In genomic region chr5:132449060-132449459, GRCh38 we compare ENCODE assay signal across 18 cellular contexts. TPM values are rescaled to one million over a fixed set of nuclear protein-coding genes. Genes with fewer than 3 reads are reported as not detected.
DNase-seq lines count a peak whose midpoint lies in the region; ATAC-seq lines count a peak whose summit lies in the region.
"Had no signal": no experiment of that assay in that cellular context is flagged by ENCODE, and none has a peak within 500 bp of the region (broad histone marks: within the 10 kb centered on the region; RNA-seq: fewer than 3 reads in every experiment).

No MANE protein-coding gene starts in this region.

- H3K4me3 Mint-ChIP-seq in T-helper 1 cell treated with Interleukin-12 subunit alpha and Interleukin-12 subunit beta and Interleukin-4 antibody, amounts not matched to agents 30 μg/mL and 1 μg/mL, for 36 hours = no peak overlapping the region
- peak overlapping the region in 4 of 5 donors; percentile 16 to 64 (median 62) for H3K4me3 Mint-ChIP-seq in immature natural killer cell
- H3K4me3 Mint-ChIP-seq in stimulated activated memory B cell treated with anti-CD40 and anti-IgM and Interleukin-4, amounts not matched to agents 10 μg/mL and 1 μg/mL and 100 μg/mL, for 72 hours = no peak overlapping the region
- H3K4me3 Mint-ChIP-seq: GM23338 had no signal

- peaks cover 59% of the 10 kb centered on the region for H3K4me1 Mint-ChIP-seq in T-helper 1 cell treated with Interleukin-12 subunit alpha and Interleukin-12 subunit beta and Interleukin-4 antibody, amounts not matched to agents 30 μg/mL and 1 μg/mL, for 36 hours (ENCODE audit: low read depth)
- peaks cover 94 to 98% of the 10 kb centered on the region in 2 donors for H3K4me1 Mint-ChIP-seq in immature natural killer cell
- H3K4me1 Mint-ChIP-seq in stimulated activated memory B cell treated with anti-CD40 and anti-IgM and Interleukin-4, amounts not matched to agents 10 μg/mL and 1 μg/mL and 100 μg/mL, for 72 hours = peaks cover 69% of the 10 kb centered on the region

- peaks cover 98% of the 10 kb centered on the region for H3K36me3 ChIP-seq in KOPT-K1 (ENCODE audit: insufficient read depth, low read length)
- H3K36me3 ChIP-seq: BE2C had no signal

- no peaks in the 10 kb centered on the region for H3K27me3 Mint-ChIP-seq in T-helper 1 cell treated with Interleukin-12 subunit alpha and Interleukin-12 subunit beta and Interleukin-4 antibody, amounts not matched to agents 30 μg/mL and 1 μg/mL, for 36 hours (ENCODE audit: low read depth)
- peaks cover 0 to 4% (median 2%) of the 10 kb centered on the region in 3 donors for H3K27me3 Mint-ChIP-seq in immature natural killer cell (ENCODE audit: low read depth in 3 of 3)
- no peaks in the 10 kb centered on the region for H3K27me3 Mint-ChIP-seq in stimulated activated memory B cell treated with anti-CD40 and anti-IgM and Interleukin-4, amounts not matched to agents 10 μg/mL and 1 μg/mL and 100 μg/mL, for 72 hours

- peaks cover 54% of the 10 kb centered on the region for H3K36me3 Mint-ChIP-seq in T-helper 1 cell treated with Interleukin-12 subunit alpha and Interleukin-12 subunit beta and Interleukin-4 antibody, amounts not matched to agents 30 μg/mL and 1 μg/mL, for 36 hours (ENCODE audit: low read depth)
- peaks cover 57 to 63% (median 60%) of the 10 kb centered on the region in 3 donors for H3K36me3 Mint-ChIP-seq in immature natural killer cell
- H3K36me3 Mint-ChIP-seq in stimulated activated memory B cell treated with anti-CD40 and anti-IgM and Interleukin-4, amounts not matched to agents 10 μg/mL and 1 μg/mL and 100 μg/mL, for 72 hours = peaks cover 30% of the 10 kb centered on the region

- no peaks in the 10 kb centered on the region for H3K9me3 Mint-ChIP-seq in T-helper 1 cell treated with Interleukin-12 subunit alpha and Interleukin-12 subunit beta and Interleukin-4 antibody, amounts not matched to agents 30 μg/mL and 1 μg/mL, for 36 hours
- no peaks in the 10 kb centered on the region for H3K9me3 Mint-ChIP-seq in immature natural killer cell
- H3K9me3 Mint-ChIP-seq in stimulated activated memory B cell treated with anti-CD40 and anti-IgM and Interleukin-4, amounts not matched to agents 10 μg/mL and 1 μg/mL and 100 μg/mL, for 72 hours = no peaks in the 10 kb centered on the region

- H3K27ac Mint-ChIP-seq in T-helper 1 cell treated with Interleukin-12 subunit alpha and Interleukin-12 subunit beta and Interleukin-4 antibody, amounts not matched to agents 30 μg/mL and 1 μg/mL, for 36 hours = peak overlapping the region; percentile 12
- H3K27ac Mint-ChIP-seq in immature natural killer cell = peak overlapping the region; percentile 77 to 98 (median 88)
- peak overlapping the region; percentile 7 for H3K27ac Mint-ChIP-seq in stimulated activated memory B cell treated with anti-CD40 and anti-IgM and Interleukin-4, amounts not matched to agents 10 μg/mL and 1 μg/mL and 100 μg/mL, for 72 hours
- H3K27ac Mint-ChIP-seq: GM23338 had no signal

- no peak for ATAC-seq in stimulated activated memory B cell treated with anti-CD40 and anti-IgM and Interleukin-4, amounts not matched to agents 10 μg/mL and 1 μg/mL and 100 μg/mL, for 72 hours
- no peak for ATAC-seq in GM18870 (IDR thresholded peaks at IDR 0.05; ENCODE audit: unreplicated experiment)
- ATAC-seq: GM23338, HCT116, PC-3 had no signal

- no peaks in the 10 kb centered on the region for H3K9me3 ChIP-seq in KOPT-K1 (ENCODE audit: insufficient read depth, low read length, poor library complexity, severe bottlenecking)
- H3K9me3 ChIP-seq: BE2C had no signal

- DNase-seq in T-helper 1 cell = no peak
- DNase-seq in immature natural killer cell = no peak
- DNase-seq in iPS-NIHi11 (ENCODE audit: low spot score) = no peak
- DNase-seq in NCI-H226 = no peak
- DNase-seq: BE2C, GF-D8, NCI-H1417 treated with DMSO at 0.1 percent for 48 hours, NCI-H1930, NCI-H2171, NCI-H446 treated with DMSO at 0.1 percent for 48 hours, PC-3 had no signal

- H3K27ac ChIP-seq in KOPT-K1 (ENCODE audit: low read depth, low read length, poor library complexity, severe bottlenecking) = peak overlapping the region; percentile 36
- H3K27ac ChIP-seq: 22Rv1 had no signal

RNA-seq across cellular contexts. Expression of gene IRF1, which starts 41.5 kb away (rescaled TPM):
- polyA plus RNA-seq in immature natural killer cell = 100 to 1,000 TPM; 349 to 460 (median 371) TPM

Comparison
In these comparisons a context has a peak if more than half of its experiments do, and no peak if none do; other contexts are left out.
1. H3K27ac Mint-ChIP-seq: peak in every context shown above with its lines; median percentile 88 in immature natural killer cell; 12 in T-helper 1 cell treated with Interleukin-12 subunit alpha and Interleukin-12 subunit beta and Interleukin-4 antibody, amounts not matched to agents 30 μg/mL and 1 μg/mL, for 36 hours; 7 in stimulated activated memory B cell treated with anti-CD40 and anti-IgM and Interleukin-4, amounts not matched to agents 10 μg/mL and 1 μg/mL and 100 μg/mL, for 72 hours.
2. H3K4me3 Mint-ChIP-seq: peak in immature natural killer cell (4 of 5); none in T-helper 1 cell treated with Interleukin-12 subunit alpha and Interleukin-12 subunit beta and Interleukin-4 antibody, amounts not matched to agents 30 μg/mL and 1 μg/mL, for 36 hours (single experiment) and stimulated activated memory B cell treated with anti-CD40 and anti-IgM and Interleukin-4, amounts not matched to agents 10 μg/mL and 1 μg/mL and 100 μg/mL, for 72 hours (single experiment).